ENCODE assay signal across 2 cellular contexts in genomic region chr9:129776938-129777768, GRCh38.
TF ChIP-seq lines count a peak whose summit lies in the region.

No MANE protein-coding gene starts in this region.

TF ChIP-seq in HEK293, 187 proteins besides CTCF, POLR2A, EP300 and RAD21 (continued from another document):
- no peak; the same call in 1 of the 2 replicates for TF ChIP-seq REST (tag by site-specific recombination; IDR thresholded peaks at IDR 0.05)
- TF ChIP-seq ZNF112 (tag by site-specific recombination; IDR thresholded peaks at IDR 0.05): no peak
- TF ChIP-seq GLI4 (tag by site-specific recombination; IDR thresholded peaks at IDR 0.05): 0 out of 2 replicates have a peak, but pooled peaks have one; percentile 27
- peak; percentile 76; the same call in 1 of the 2 replicates for TF ChIP-seq INSM2 (tag by site-specific recombination; IDR thresholded peaks at IDR 0.05)
- TF ChIP-seq ZNF677 (tag by site-specific recombination; IDR thresholded peaks at IDR 0.05): no peak
- peak; percentile 99 for TF ChIP-seq ZNF335 (tag by site-specific recombination; conservative IDR thresholded peaks at IDR 0.05)
- TF ChIP-seq ZNF423 (tag by site-specific recombination; IDR thresholded peaks at IDR 0.05): no peak
- TF ChIP-seq HOXC10 (CRISPR knock-in tag; IDR thresholded peaks at IDR 0.05): no peak
- no peak for TF ChIP-seq ZNF274 (IDR thresholded peaks at IDR 0.05; ENCODE audit: low read length)
- no peak for TF ChIP-seq ZNF274 (tag by site-specific recombination; IDR thresholded peaks at IDR 0.05; ENCODE audit: borderline replicate concordance)
- TF ChIP-seq SETDB1 (IDR thresholded peaks at IDR 0.05; ENCODE audit: insufficient read length, low read length): no peak
- peak; percentile 98 for TF ChIP-seq IKZF3 (tag by site-specific recombination; IDR thresholded peaks at IDR 0.05)
- no peak for TF ChIP-seq PRDM6 (tag by site-specific recombination; IDR thresholded peaks at IDR 0.05)

TF ChIP-seq in K562, 482 proteins besides CTCF, POLR2A, EP300 and RAD21 (continued from another document and continues in another):
- TF ChIP-seq PKNOX1 (IDR thresholded peaks at IDR 0.05): peak; percentile 70
- 0 out of 2 replicates have a peak, but pooled peaks have one; percentile 83 for TF ChIP-seq RERE (CRISPR knock-in tag; IDR thresholded peaks at IDR 0.05; ENCODE audit: borderline replicate concordance)
- peak; percentile 12; the same call in 1 of the 2 replicates for TF ChIP-seq DIDO1 (tag; IDR thresholded peaks at IDR 0.05; ENCODE audit: low read depth)
- TF ChIP-seq ZBED1 (IDR thresholded peaks at IDR 0.05): 0 out of 2 replicates have a peak, but pooled peaks have one; percentile 55
- no peak for TF ChIP-seq BDP1 (IDR thresholded peaks at IDR 0.05; ENCODE audit: insufficient read depth, insufficient read length)
- peak; percentile 76 for TF ChIP-seq MAFK (IDR thresholded peaks at IDR 0.05; ENCODE audit: low read length)
- 0 out of 4 replicates have a peak, but pooled peaks of 1 of the 2 experiments have one; percentile 58 for TF ChIP-seq ETV6 (IDR thresholded peaks at IDR 0.05; ENCODE audit: borderline replicate concordance in 1 of 2, low read depth in 2 of 2, low read length in 1 of 2)
- 0 out of 2 replicates have a peak, but pooled peaks have one; percentile 23 for TF ChIP-seq ETV6 (CRISPR knock-in tag; IDR thresholded peaks at IDR 0.05; ENCODE audit: borderline replicate concordance)
- peak; percentile 70 for TF ChIP-seq E2F8 (IDR thresholded peaks at IDR 0.05; ENCODE audit: low read depth, partially characterized antibody)
- no peak for TF ChIP-seq ZNF277 (CRISPR knock-in tag; IDR thresholded peaks at IDR 0.05; ENCODE audit: borderline replicate concordance)
- peak; percentile 54; the same call in 1 of the 2 replicates for TF ChIP-seq ZNF311 (CRISPR knock-in tag; IDR thresholded peaks at IDR 0.05)
- no peak for TF ChIP-seq NCOA4 (IDR thresholded peaks at IDR 0.05; ENCODE audit: partially characterized antibody)
- no peak for TF ChIP-seq SETDB1 (IDR thresholded peaks at IDR 0.05; ENCODE audit: low read length)
- no peak for TF ChIP-seq SAFB2 (IDR thresholded peaks at IDR 0.05; ENCODE audit: borderline replicate concordance, low read depth, low read length, severe bottlenecking)
- TF ChIP-seq ZKSCAN8 (CRISPR knock-in tag; IDR thresholded peaks at IDR 0.05): peak; percentile 77; the same call in 1 of the 2 replicates
- TF ChIP-seq ZBTB40 (IDR thresholded peaks at IDR 0.05): peak; percentile 58
- TF ChIP-seq ZBTB40 (CRISPR knock-in tag; IDR thresholded peaks at IDR 0.05): no peak
- TF ChIP-seq HDGF (IDR thresholded peaks at IDR 0.05): peak; percentile 61; the same call in 1 of the 2 replicates
- no peak for TF ChIP-seq SIN3B (IDR thresholded peaks at IDR 0.05; ENCODE audit: low read depth)
- TF ChIP-seq SREBF1 (IDR thresholded peaks at IDR 0.05; ENCODE audit: borderline replicate concordance, low read depth, low read length): no peak
- TF ChIP-seq CHD4 (IDR thresholded peaks at IDR 0.05; ENCODE audit: insufficient read depth, insufficient replicate concordance, low read depth, low read length, poor library complexity, severe bottlenecking): peak; percentile 31
- TF ChIP-seq SP1 (CRISPR knock-in tag; IDR thresholded peaks at IDR 0.05): peak; percentile 84
- peak; percentile 17 for TF ChIP-seq SMAD1 (IDR thresholded peaks at IDR 0.05; ENCODE audit: low read depth, low read length, partially characterized antibody)
- TF ChIP-seq ID3 (CRISPR knock-in tag; IDR thresholded peaks at IDR 0.05): no peak
- peak; percentile 79; the same call in 1 of the 2 replicates for TF ChIP-seq ID3 (tag; IDR thresholded peaks at IDR 0.05)
